ENCODE assay signal across 1 cellular context in the genomic region with DNA sequence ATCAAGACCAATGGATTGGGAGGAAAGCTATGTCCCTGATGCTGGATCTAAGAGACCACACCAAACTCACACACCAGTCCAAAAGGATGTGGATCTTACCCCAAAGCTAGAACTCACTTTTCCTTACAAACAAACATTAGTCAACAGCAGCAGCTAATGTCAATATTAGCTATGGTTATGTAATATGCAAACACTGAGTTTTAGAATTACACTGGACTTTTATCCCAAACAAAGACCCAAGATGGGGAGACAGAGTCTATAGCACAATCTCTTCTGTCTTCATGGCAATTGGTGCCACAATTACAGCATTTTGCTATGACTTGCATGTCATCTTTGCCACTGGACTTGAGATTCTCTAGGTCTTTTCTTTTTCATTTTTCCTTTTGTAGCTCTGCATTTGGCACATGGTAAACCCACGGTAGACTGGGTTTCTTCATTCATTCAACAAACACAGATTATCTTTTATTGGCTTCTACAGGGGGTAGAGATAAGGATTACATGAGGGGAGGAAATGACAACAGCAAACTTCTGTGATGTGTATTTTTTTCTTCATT.
TF ChIP-seq lines count a peak whose summit lies in the region.

No MANE protein-coding gene starts in this region.

TF ChIP-seq in HepG2, 621 proteins besides CTCF, POLR2A, EP300 and RAD21 (continued from another document and continues in another):
- TF ChIP-seq, protein P1, sequence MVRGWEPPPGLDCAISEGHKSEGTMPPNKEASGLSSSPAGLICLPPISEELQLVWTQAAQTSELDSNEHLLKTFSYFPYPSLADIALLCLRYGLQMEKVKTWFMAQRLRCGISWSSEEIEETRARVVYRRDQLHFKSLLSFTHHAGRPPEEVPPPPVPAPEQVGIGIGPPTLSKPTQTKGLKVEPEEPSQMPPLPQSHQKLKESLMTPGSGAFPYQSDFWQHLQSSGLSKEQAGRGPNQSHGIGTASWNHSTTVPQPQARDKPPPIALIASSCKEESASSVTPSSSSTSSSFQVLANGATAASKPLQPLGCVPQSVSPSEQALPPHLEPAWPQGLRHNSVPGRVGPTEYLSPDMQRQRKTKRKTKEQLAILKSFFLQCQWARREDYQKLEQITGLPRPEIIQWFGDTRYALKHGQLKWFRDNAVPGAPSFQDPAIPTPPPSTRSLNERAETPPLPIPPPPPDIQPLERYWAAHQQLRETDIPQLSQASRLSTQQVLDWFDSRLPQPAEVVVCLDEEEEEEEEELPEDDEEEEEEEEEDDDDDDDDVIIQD (CRISPR knock-in tag; IDR thresholded peaks at IDR 0.05; ENCODE audit: low read depth) = peak; percentile 98
- TF ChIP-seq, protein P2, sequence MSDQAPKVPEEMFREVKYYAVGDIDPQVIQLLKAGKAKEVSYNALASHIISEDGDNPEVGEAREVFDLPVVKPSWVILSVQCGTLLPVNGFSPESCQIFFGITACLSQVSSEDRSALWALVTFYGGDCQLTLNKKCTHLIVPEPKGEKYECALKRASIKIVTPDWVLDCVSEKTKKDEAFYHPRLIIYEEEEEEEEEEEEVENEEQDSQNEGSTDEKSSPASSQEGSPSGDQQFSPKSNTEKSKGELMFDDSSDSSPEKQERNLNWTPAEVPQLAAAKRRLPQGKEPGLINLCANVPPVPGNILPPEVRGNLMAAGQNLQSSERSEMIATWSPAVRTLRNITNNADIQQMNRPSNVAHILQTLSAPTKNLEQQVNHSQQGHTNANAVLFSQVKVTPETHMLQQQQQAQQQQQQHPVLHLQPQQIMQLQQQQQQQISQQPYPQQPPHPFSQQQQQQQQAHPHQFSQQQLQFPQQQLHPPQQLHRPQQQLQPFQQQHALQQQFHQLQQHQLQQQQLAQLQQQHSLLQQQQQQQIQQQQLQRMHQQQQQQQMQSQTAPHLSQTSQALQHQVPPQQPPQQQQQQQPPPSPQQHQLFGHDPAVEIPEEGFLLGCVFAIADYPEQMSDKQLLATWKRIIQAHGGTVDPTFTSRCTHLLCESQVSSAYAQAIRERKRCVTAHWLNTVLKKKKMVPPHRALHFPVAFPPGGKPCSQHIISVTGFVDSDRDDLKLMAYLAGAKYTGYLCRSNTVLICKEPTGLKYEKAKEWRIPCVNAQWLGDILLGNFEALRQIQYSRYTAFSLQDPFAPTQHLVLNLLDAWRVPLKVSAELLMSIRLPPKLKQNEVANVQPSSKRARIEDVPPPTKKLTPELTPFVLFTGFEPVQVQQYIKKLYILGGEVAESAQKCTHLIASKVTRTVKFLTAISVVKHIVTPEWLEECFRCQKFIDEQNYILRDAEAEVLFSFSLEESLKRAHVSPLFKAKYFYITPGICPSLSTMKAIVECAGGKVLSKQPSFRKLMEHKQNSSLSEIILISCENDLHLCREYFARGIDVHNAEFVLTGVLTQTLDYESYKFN (CRISPR knock-in tag; conservative IDR thresholded peaks at IDR 0.05) = peak; percentile 100
- TF ChIP-seq MTA1 (CRISPR knock-in tag; IDR thresholded peaks at IDR 0.05; ENCODE audit: borderline replicate concordance) (peak; percentile 63; the same call in 1 of the 2 replicates), ZMYM3 (CRISPR knock-in tag; IDR thresholded peaks at IDR 0.05) (peak; percentile 69; the same call in 1 of the 2 replicates), SMAD3 (CRISPR knock-in tag; IDR thresholded peaks at IDR 0.05) (peak; percentile 100), ZNF460 (CRISPR knock-in tag; IDR thresholded peaks at IDR 0.05; ENCODE audit: borderline replicate concordance) (peak; percentile 35; the same call in 1 of the 2 replicates), TGIF2 (CRISPR knock-in tag; IDR thresholded peaks at IDR 0.05) (peak; percentile 90; the same call in 1 of the 2 replicates), RFX3 (CRISPR knock-in tag; IDR thresholded peaks at IDR 0.05) (no peak), ZBTB8A (CRISPR knock-in tag; IDR thresholded peaks at IDR 0.05; ENCODE audit: borderline replicate concordance, low read depth) (no peak), ZNF282 (IDR thresholded peaks at IDR 0.05; ENCODE audit: partially characterized antibody) (no peak), ZNF737 (CRISPR knock-in tag; IDR thresholded peaks at IDR 0.05; ENCODE audit: borderline replicate concordance) (no peak), BRCA1 (CRISPR knock-in tag; IDR thresholded peaks at IDR 0.05) (peak; percentile 87; the same call in 1 of the 2 replicates), DR1 (CRISPR knock-in tag; IDR thresholded peaks at IDR 0.05) (no peak), ZNF33B (CRISPR knock-in tag; IDR thresholded peaks at IDR 0.05) (no peak), CBX1 (IDR thresholded peaks at IDR 0.05; ENCODE audit: low read depth) (no peak), MAZ (IDR thresholded peaks at IDR 0.05; ENCODE audit: borderline replicate concordance, low read depth, low read length) (peak; percentile 17; the same call in 1 of the 2 replicates), MAZ (CRISPR knock-in tag; IDR thresholded peaks at IDR 0.05; ENCODE audit: low read depth) (peak; percentile 71; the same call in 1 of the 2 replicates), KAT7 (CRISPR knock-in tag; IDR thresholded peaks at IDR 0.05; ENCODE audit: borderline replicate concordance) (peak; percentile 72; the same call in 1 of the 2 replicates), HNRNPLL (IDR thresholded peaks at IDR 0.05; ENCODE audit: low read depth, low read length, poor library complexity, severe bottlenecking) (no peak), RNF2 (conservative IDR thresholded peaks at IDR 0.05; ENCODE audit: low read depth) (no peak), ZSCAN5A (CRISPR knock-in tag; IDR thresholded peaks at IDR 0.05; ENCODE audit: borderline replicate concordance) (peak; percentile 89; the same call in 1 of the 2 replicates), ZNF235 (CRISPR knock-in tag; IDR thresholded peaks at IDR 0.05; ENCODE audit: borderline replicate concordance) (no peak), SAP130 (CRISPR knock-in tag; IDR thresholded peaks at IDR 0.05; ENCODE audit: low read depth) (peak; percentile 98), MXD1 (CRISPR knock-in tag; IDR thresholded peaks at IDR 0.05) (no peak), STAG1 (CRISPR knock-in tag; IDR thresholded peaks at IDR 0.05) (peak; percentile 41), KAT8 (CRISPR knock-in tag; IDR thresholded peaks at IDR 0.05) (peak; percentile 93), ZNF691 (CRISPR knock-in tag; IDR thresholded peaks at IDR 0.05; ENCODE audit: borderline replicate concordance, low read depth) (peak; percentile 68; the same call in 1 of the 2 replicates), MXD4 (CRISPR knock-in tag; IDR thresholded peaks at IDR 0.05) (peak; percentile 85), GABPB1 (CRISPR knock-in tag; IDR thresholded peaks at IDR 0.05) (peak; percentile 39; the same call in 1 of the 2 replicates), ZNF326 (CRISPR knock-in tag; IDR thresholded peaks at IDR 0.05; ENCODE audit: borderline replicate concordance) (no peak), KLF12 (CRISPR knock-in tag; IDR thresholded peaks at IDR 0.05; ENCODE audit: borderline replicate concordance) (0 out of 2 replicates have a peak, but pooled peaks have one; percentile 50), HNRNPL (IDR thresholded peaks at IDR 0.05; ENCODE audit: low read depth, low read length) (no peak), PHF21A (CRISPR knock-in tag; IDR thresholded peaks at IDR 0.05) (peak; percentile 93), ZNF816 (CRISPR knock-in tag; IDR thresholded peaks at IDR 0.05; ENCODE audit: borderline replicate concordance) (no peak; the same call in 1 of the 2 replicates), ZNF552 (CRISPR knock-in tag; IDR thresholded peaks at IDR 0.05; ENCODE audit: borderline replicate concordance) (no peak), MYPOP (CRISPR knock-in tag; IDR thresholded peaks at IDR 0.05) (peak; percentile 45; the same call in 1 of the 2 replicates)
- TF ChIP-seq, protein P3, sequence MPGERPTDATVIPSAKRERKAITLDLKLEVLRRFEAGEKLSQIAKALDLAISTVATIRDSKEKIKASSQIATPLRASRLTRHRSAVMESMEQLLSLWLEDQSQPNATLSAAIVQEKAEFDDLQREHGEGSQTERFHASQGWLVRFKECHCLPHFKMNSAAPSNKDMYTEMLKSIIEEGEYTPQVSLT (CRISPR knock-in tag; IDR thresholded peaks at IDR 0.05; ENCODE audit: borderline replicate concordance, low read depth) = no peak
- TF ChIP-seq, protein P4, sequence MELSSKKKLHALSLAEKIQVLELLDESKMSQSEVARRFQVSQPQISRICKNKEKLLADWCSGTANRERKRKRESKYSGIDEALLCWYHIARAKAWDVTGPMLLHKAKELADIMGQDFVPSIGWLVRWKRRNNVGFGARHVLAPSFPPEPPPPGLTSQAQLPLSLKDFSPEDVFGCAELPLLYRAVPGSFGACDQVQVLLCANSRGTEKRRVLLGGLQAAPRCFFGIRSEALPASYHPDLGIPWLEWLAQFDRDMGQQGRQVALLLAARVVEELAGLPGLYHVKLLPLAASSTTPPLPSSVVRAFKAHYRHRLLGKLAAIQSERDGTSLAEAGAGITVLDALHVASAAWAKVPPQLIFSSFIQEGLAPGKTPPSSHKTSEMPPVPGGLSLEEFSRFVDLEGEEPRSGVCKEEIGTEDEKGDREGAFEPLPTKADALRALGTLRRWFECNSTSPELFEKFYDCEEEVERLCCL (CRISPR knock-in tag; IDR thresholded peaks at IDR 0.05; ENCODE audit: borderline replicate concordance) = no peak
- TF ChIP-seq, protein P5, sequence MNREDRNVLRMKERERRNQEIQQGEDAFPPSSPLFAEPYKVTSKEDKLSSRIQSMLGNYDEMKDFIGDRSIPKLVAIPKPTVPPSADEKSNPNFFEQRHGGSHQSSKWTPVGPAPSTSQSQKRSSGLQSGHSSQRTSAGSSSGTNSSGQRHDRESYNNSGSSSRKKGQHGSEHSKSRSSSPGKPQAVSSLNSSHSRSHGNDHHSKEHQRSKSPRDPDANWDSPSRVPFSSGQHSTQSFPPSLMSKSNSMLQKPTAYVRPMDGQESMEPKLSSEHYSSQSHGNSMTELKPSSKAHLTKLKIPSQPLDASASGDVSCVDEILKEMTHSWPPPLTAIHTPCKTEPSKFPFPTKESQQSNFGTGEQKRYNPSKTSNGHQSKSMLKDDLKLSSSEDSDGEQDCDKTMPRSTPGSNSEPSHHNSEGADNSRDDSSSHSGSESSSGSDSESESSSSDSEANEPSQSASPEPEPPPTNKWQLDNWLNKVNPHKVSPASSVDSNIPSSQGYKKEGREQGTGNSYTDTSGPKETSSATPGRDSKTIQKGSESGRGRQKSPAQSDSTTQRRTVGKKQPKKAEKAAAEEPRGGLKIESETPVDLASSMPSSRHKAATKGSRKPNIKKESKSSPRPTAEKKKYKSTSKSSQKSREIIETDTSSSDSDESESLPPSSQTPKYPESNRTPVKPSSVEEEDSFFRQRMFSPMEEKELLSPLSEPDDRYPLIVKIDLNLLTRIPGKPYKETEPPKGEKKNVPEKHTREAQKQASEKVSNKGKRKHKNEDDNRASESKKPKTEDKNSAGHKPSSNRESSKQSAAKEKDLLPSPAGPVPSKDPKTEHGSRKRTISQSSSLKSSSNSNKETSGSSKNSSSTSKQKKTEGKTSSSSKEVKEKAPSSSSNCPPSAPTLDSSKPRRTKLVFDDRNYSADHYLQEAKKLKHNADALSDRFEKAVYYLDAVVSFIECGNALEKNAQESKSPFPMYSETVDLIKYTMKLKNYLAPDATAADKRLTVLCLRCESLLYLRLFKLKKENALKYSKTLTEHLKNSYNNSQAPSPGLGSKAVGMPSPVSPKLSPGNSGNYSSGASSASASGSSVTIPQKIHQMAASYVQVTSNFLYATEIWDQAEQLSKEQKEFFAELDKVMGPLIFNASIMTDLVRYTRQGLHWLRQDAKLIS (CRISPR knock-in tag; IDR thresholded peaks at IDR 0.05) = peak; percentile 75; the same call in 1 of the 2 replicates
- TF ChIP-seq, protein P6, sequence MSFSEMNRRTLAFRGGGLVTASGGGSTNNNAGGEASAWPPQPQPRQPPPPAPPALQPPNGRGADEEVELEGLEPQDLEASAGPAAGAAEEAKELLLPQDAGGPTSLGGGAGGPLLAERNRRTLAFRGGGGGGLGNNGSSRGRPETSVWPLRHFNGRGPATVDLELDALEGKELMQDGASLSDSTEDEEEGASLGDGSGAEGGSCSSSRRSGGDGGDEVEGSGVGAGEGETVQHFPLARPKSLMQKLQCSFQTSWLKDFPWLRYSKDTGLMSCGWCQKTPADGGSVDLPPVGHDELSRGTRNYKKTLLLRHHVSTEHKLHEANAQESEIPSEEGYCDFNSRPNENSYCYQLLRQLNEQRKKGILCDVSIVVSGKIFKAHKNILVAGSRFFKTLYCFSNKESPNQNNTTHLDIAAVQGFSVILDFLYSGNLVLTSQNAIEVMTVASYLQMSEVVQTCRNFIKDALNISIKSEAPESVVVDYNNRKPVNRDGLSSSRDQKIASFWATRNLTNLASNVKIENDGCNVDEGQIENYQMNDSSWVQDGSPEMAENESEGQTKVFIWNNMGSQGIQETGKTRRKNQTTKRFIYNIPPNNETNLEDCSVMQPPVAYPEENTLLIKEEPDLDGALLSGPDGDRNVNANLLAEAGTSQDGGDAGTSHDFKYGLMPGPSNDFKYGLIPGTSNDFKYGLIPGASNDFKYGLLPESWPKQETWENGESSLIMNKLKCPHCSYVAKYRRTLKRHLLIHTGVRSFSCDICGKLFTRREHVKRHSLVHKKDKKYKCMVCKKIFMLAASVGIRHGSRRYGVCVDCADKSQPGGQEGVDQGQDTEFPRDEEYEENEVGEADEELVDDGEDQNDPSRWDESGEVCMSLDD (CRISPR knock-in tag; IDR thresholded peaks at IDR 0.05; ENCODE audit: borderline replicate concordance) = peak; percentile 75; the same call in 1 of the 2 replicates
